In genomic region chr1:1630965-1631792, GRCh38 we compare ENCODE assay signal across 8 cellular contexts. TPM values are rescaled to one million over a fixed set of nuclear protein-coding genes. Genes with fewer than 3 reads are reported as not detected.
A peak's percentile ranks its signal among the peaks of the same experiment; 100 is the strongest.
DNase-seq lines count a peak whose midpoint lies in the region; ATAC-seq and TF ChIP-seq lines count a peak whose summit lies in the region.

No MANE protein-coding gene starts in this region.

- H3K18ac ChIP-seq in IMR-90 (ENCODE audit: low read depth, low read length), result no peak overlapping the region

- no peak overlapping the region for H4K91ac ChIP-seq in IMR-90 (ENCODE audit: insufficient read depth, low read depth, low read length)

- TF ChIP-seq CTCF in IMR-90 (conservative IDR thresholded peaks at IDR 0.05; ENCODE audit: low read depth, low read length), result no peak
- no peak for TF ChIP-seq CTCF in hepatocyte (IDR thresholded peaks at IDR 0.05; ENCODE audit: poor library complexity)
- TF ChIP-seq CTCF in HFFc6 (IDR thresholded peaks at IDR 0.05), result no peak

- H3K4ac ChIP-seq in IMR-90 (ENCODE audit: low read depth, low read length), result no peak overlapping the region

- dilution Hi-C loops in IMR-90 (cut with HindIII; ENCODE audit: low sequenced_read_pairs, unreplicated experiment), result no loop called here

- 34% methylated on average over 29 of the region's 79 CpGs; no CpG with 5 or more reads in 1 of the 2 experiments for WGBS in IMR-90 (ENCODE audit: extremely low coverage in 2 of 2, insufficient read length in 1 of 2), 2 experiments
- WGBS in hepatocyte (ENCODE audit: low lambda C conversion rate, missing lambda C conversion rate), result 16% methylated on average over 16 of the region's 79 CpGs

- no peaks in the 10 kb centered on the region for H3K4me1 Mint-ChIP-seq in activated T-helper 1 cell treated with anti-CD3 and anti-CD28 coated beads, Interleukin-12 subunit alpha, Interleukin-12 subunit beta, Interleukin-2, Interleukin-4 antibody, amounts not matched to agents 30 ng/mL and 10 ng/mL and 1 ng/mL, durations not matched to agents 14 hours and 24 hours and 36 hours (ENCODE audit: low read depth)
- H3K4me1 Mint-ChIP-seq in HFFc6 (ENCODE audit: low read depth), result no peaks in the 10 kb centered on the region

- peaks cover 4% of the 10 kb centered on the region for H3K27me3 Mint-ChIP-seq in activated T-helper 1 cell treated with anti-CD3 and anti-CD28 coated beads, Interleukin-12 subunit alpha, Interleukin-12 subunit beta, Interleukin-2, Interleukin-4 antibody, amounts not matched to agents 30 ng/mL and 10 ng/mL and 1 ng/mL, durations not matched to agents 14 hours and 24 hours and 36 hours (ENCODE audit: insufficient read depth)
- H3K27me3 Mint-ChIP-seq in HFFc6 (ENCODE audit: insufficient read depth), result peaks cover 1% of the 10 kb centered on the region; the same call in 1 of the 2 replicates

- H3K9me3 ChIP-seq in IMR-90 (ENCODE audit: control insufficient read depth, insufficient read depth, low read length) (no peaks in the 10 kb centered on the region), hepatocyte (ENCODE audit: low read depth) (no peaks in the 10 kb centered on the region)

- H2BK5ac ChIP-seq in IMR-90 (ENCODE audit: low read depth, low read length, poor library complexity, severe bottlenecking), result no peak overlapping the region

- intact Hi-C loops in IMR-90 (cut with micrococcal nuclease), result no loop called here
- intact Hi-C loops in activated T-helper 1 cell treated with anti-CD3 and anti-CD28 coated beads, Interleukin-12 subunit alpha, Interleukin-12 subunit beta, Interleukin-2, Interleukin-4 antibody, amounts not matched to agents 30 ng/mL and 10 ng/mL and 1 ng/mL, durations not matched to agents 14 hours and 24 hours and 36 hours (cut with micrococcal nuclease), result loop anchor here (2.0 kb wide), 2 partner anchors 16 to 28 kb away; partner anchors contain the start of genes CDK11B and MIB2

- no peaks in the 10 kb centered on the region for H3K27me3 ChIP-seq in IMR-90 (ENCODE audit: control insufficient read depth, insufficient read depth, low read length)
- H3K27me3 ChIP-seq in hepatocyte, result peaks cover 15% of the 10 kb centered on the region

- H4K20me1 ChIP-seq in IMR-90 (ENCODE audit: insufficient read depth, low read length) (no peaks in the 10 kb centered on the region), hepatocyte (ENCODE audit: insufficient read depth, poor library complexity, severe bottlenecking) (no peaks in the 10 kb centered on the region)

- H3K4me3 Mint-ChIP-seq in activated T-helper 1 cell treated with anti-CD3 and anti-CD28 coated beads, Interleukin-12 subunit alpha, Interleukin-12 subunit beta, Interleukin-2, Interleukin-4 antibody, amounts not matched to agents 30 ng/mL and 10 ng/mL and 1 ng/mL, durations not matched to agents 14 hours and 24 hours and 36 hours, result peak overlapping the region; percentile 30
- H3K4me3 Mint-ChIP-seq in HFFc6, result no peak overlapping the region

- ATAC-seq in IMR-90 (ENCODE audit: low read depth), result peak; percentile 4

- H3K4me1 ChIP-seq in IMR-90 (ENCODE audit: control insufficient read depth, insufficient read depth, low read length) (no peaks in the 10 kb centered on the region; the same call in 1 of the 2 replicates), hepatocyte (ENCODE audit: insufficient read depth) (peaks cover 19% of the 10 kb centered on the region)

- H3K4me2 ChIP-seq in IMR-90 (ENCODE audit: low read depth, low read length), result no peak overlapping the region; the same call in 1 of the 2 replicates
- peak overlapping the region; percentile 75 for H3K4me2 ChIP-seq in hepatocyte

- no peak overlapping the region for H3K27ac Mint-ChIP-seq in activated T-helper 1 cell treated with anti-CD3 and anti-CD28 coated beads, Interleukin-12 subunit alpha, Interleukin-12 subunit beta, Interleukin-2, Interleukin-4 antibody, amounts not matched to agents 30 ng/mL and 10 ng/mL and 1 ng/mL, durations not matched to agents 14 hours and 24 hours and 36 hours
- no peak overlapping the region for H3K27ac Mint-ChIP-seq in HFFc6

- H3K27ac ChIP-seq in IMR-90 (ENCODE audit: insufficient read depth, low read length) (no peak overlapping the region), hepatocyte (peak overlapping the region; percentile 92)

- no TSS peak for BruUV-seq in IMR-90 (replicated peaks; lab: Mats Ljungman, UMichigan)

- H2AFZ ChIP-seq in IMR-90 (replicated peaks; ENCODE audit: low read length, poor library complexity) (no peak overlapping the region), hepatocyte (no peak overlapping the region)

- no peak overlapping the region for H2BK120ac ChIP-seq in IMR-90 (ENCODE audit: low read depth, low read length)

- no peaks in the 10 kb centered on the region for H3K9me1 ChIP-seq in IMR-90 (ENCODE audit: insufficient read depth, low read length)

- POLR2A ChIA-PET in IMR-90 (lab: Charles Lee; ENCODE audit: unreplicated experiment) (no interaction called here), HEK293T (lab: Yijun Ruan, JAX) (no interaction called here)

- H2AK5ac ChIP-seq in IMR-90 (ENCODE audit: low read depth, low read length), result no peak overlapping the region; the same call in 1 of the 2 replicates

- H3K9me3 Mint-ChIP-seq in activated T-helper 1 cell treated with anti-CD3 and anti-CD28 coated beads, Interleukin-12 subunit alpha, Interleukin-12 subunit beta, Interleukin-2, Interleukin-4 antibody, amounts not matched to agents 30 ng/mL and 10 ng/mL and 1 ng/mL, durations not matched to agents 14 hours and 24 hours and 36 hours, result no peaks in the 10 kb centered on the region
- no peaks in the 10 kb centered on the region for H3K9me3 Mint-ChIP-seq in HFFc6

- DNase-seq in IMR-90 (no peak), hepatocyte (ENCODE audit: low spot score) (peak; percentile 65), skeletal muscle cell (ENCODE audit: low read depth) (no peak), HEK293T (ENCODE audit: extremely low spot score) (no peak), NCI-H774 (lab: John Stamatoyannopoulos, UW) (no peak), HFFc6 (no peak), middle frontal gyrus (ENCODE audit: extremely low spot score, low spot score) (no peak)
- DNase-seq in activated T-helper 1 cell treated with anti-CD3 and anti-CD28 coated beads, Interleukin-12 subunit alpha, Interleukin-12 subunit beta, Interleukin-2, Interleukin-4 antibody, amounts not matched to agents 30 ng/mL and 10 ng/mL and 1 ng/mL, durations not matched to agents 14 hours and 24 hours and 36 hours (ENCODE audit: low spot score), result no peak

- in situ Hi-C loops in IMR-90 (cut with MboI; ENCODE audit: low sequenced_read_pairs), result no loop called here

- H4K5ac ChIP-seq in IMR-90 (ENCODE audit: low read depth, low read length), result no peak overlapping the region

- no peak for TF ChIP-seq RAD21 in IMR-90 (IDR thresholded peaks at IDR 0.05; ENCODE audit: low read length)

- H3K79me1 ChIP-seq in IMR-90 (ENCODE audit: low read depth in 1 of 2, low read length in 2 of 2), result no peaks in the 10 kb centered on the region

- H3K14ac ChIP-seq in IMR-90 (replicated peaks; ENCODE audit: low read depth, low read length), result no peak overlapping the region

- no peak overlapping the region for H2BK15ac ChIP-seq in IMR-90 (ENCODE audit: low read depth, low read length)

- peaks cover 2% of the 10 kb centered on the region for H3K36me3 Mint-ChIP-seq in activated T-helper 1 cell treated with anti-CD3 and anti-CD28 coated beads, Interleukin-12 subunit alpha, Interleukin-12 subunit beta, Interleukin-2, Interleukin-4 antibody, amounts not matched to agents 30 ng/mL and 10 ng/mL and 1 ng/mL, durations not matched to agents 14 hours and 24 hours and 36 hours (ENCODE audit: low read depth)
- no peaks in the 10 kb centered on the region for H3K36me3 Mint-ChIP-seq in HFFc6 (ENCODE audit: low read depth)

- H3K79me2 ChIP-seq in hepatocyte, result no peaks in the 10 kb centered on the region

- H2AK9ac ChIP-seq in IMR-90 (replicated peaks; ENCODE audit: low read depth, low read length, poor library complexity), result peak overlapping the region; percentile 88

- peak overlapping the region in 1 of 2 experiments; percentile 16; a peak in 1 of 4 replicates for H4K8ac ChIP-seq in IMR-90 (ENCODE audit: low read depth in 2 of 2, low read length in 2 of 2)

- TF ChIP-seq POLR2A in IMR-90 (IDR thresholded peaks at IDR 0.05; ENCODE audit: low read depth, low read length), result no peak

- H3K36me3 ChIP-seq in IMR-90 (ENCODE audit: control insufficient read depth, insufficient read depth, low read length) (peaks cover 21% of the 10 kb centered on the region), hepatocyte (replicated peaks; ENCODE audit: insufficient read depth, low read depth) (no peaks in the 10 kb centered on the region)

- CTCF ChIA-PET in IMR-90 (lab: Yijun Ruan, JAX), result no interaction called here
- CTCF ChIA-PET in HEK293T (lab: Yijun Ruan, JAX), result no interaction called here

- H3K56ac ChIP-seq in IMR-90 (ENCODE audit: extremely low read depth, insufficient read depth, low read length), result no peak overlapping the region

- no peak overlapping the region for H3K9ac ChIP-seq in IMR-90 (ENCODE audit: low read depth, low read length)

- H3K4me3 ChIP-seq in IMR-90 (ENCODE audit: insufficient read depth, low read depth, low read length) (no peak overlapping the region), hepatocyte (no peak overlapping the region), skeletal muscle cell (ENCODE audit: low read depth, low read length) (peak overlapping the region; percentile 7)

- no peak overlapping the region for H2BK20ac ChIP-seq in IMR-90 (ENCODE audit: low read depth, low read length)

- H3K23ac ChIP-seq in IMR-90 (ENCODE audit: low read depth, low read length), result no peak overlapping the region

- H3K9me2 ChIP-seq in hepatocyte (replicated peaks; ENCODE audit: insufficient read depth), result no peaks in the 10 kb centered on the region

RNA-seq across cellular contexts. Expression of gene MMP23B, which starts 0.8 kb away (rescaled TPM):
- 1.1 and 1.4 TPM in 2 replicates for total RNA-seq in IMR-90 (2012; rRNA removed)
- polyA plus RNA-seq in IMR-90 (2012; rRNA removed), result 5.4 and 9.1 TPM in 2 replicates
- 9.6 and 14.4 TPM in 2 replicates for polyA plus RNA-seq in IMR-90 (2012; cell fraction: cytosol; rRNA removed)
- 23.7 and 54.5 TPM in 2 replicates for polyA plus RNA-seq in IMR-90 (2012; cell fraction: nucleus; rRNA removed; ENCODE audit: low replicate concordance)
- 0.49 and 0.93 TPM in 2 replicates for total RNA-seq in activated T-helper 1 cell treated with anti-CD3 and anti-CD28 coated beads, Interleukin-12 subunit alpha, Interleukin-12 subunit beta, Interleukin-2, Interleukin-4 antibody, amounts not matched to agents 30 ng/mL and 10 ng/mL and 1 ng/mL, durations not matched to agents 14 hours and 24 hours and 36 hours
- 48.0 and 73.4 TPM in 2 replicates for total RNA-seq in hepatocyte
- 136 and 184 TPM in 2 replicates for polyA plus RNA-seq in hepatocyte
- 1 to 10 TPM; 2.8 to 7.1 (median 5.1) TPM for total RNA-seq in HFFc6 (2021; fragmentation: NEBNext Ultra II Directional; extraction: Animal tissue kit (Norgen Biotek cat#: 25700))

RNA-seq across cellular contexts. Expression of gene MIB2, which starts 15.9 kb away (rescaled TPM):
- total RNA-seq in IMR-90 (2012; rRNA removed) (17.2 and 18.1 TPM in 2 replicates), hepatocyte (34.8 and 47.5 TPM in 2 replicates)
- polyA plus RNA-seq in IMR-90 (2012; rRNA removed) (47.8 and 58.0 TPM in 2 replicates), hepatocyte (75.3 and 121 TPM in 2 replicates)
- 32.4 and 47.2 TPM in 2 replicates for polyA plus RNA-seq in IMR-90 (2012; cell fraction: cytosol; rRNA removed)
- 393 and 1,256 TPM in 2 replicates for polyA plus RNA-seq in IMR-90 (2012; cell fraction: nucleus; rRNA removed; ENCODE audit: low replicate concordance)
- total RNA-seq in activated T-helper 1 cell treated with anti-CD3 and anti-CD28 coated beads, Interleukin-12 subunit alpha, Interleukin-12 subunit beta, Interleukin-2, Interleukin-4 antibody, amounts not matched to agents 30 ng/mL and 10 ng/mL and 1 ng/mL, durations not matched to agents 14 hours and 24 hours and 36 hours, result 29.5 and 32.8 TPM in 2 replicates
- 10 to 100 TPM; 41.9 to 62.8 (median 44.0) TPM for total RNA-seq in HFFc6 (2021; fragmentation: NEBNext Ultra II Directional; extraction: Animal tissue kit (Norgen Biotek cat#: 25700))

RNA-seq across cellular contexts. Expression of gene CDK11B, which starts 27.6 kb away (rescaled TPM):
- total RNA-seq in IMR-90 (2012; rRNA removed) (8.2 and 8.9 TPM in 2 replicates), hepatocyte (7.5 and 10.1 TPM in 2 replicates)
- polyA plus RNA-seq in IMR-90 (2012; rRNA removed) (16.3 and 19.1 TPM in 2 replicates), hepatocyte (15.3 and 21.3 TPM in 2 replicates)
- polyA plus RNA-seq in IMR-90 (2012; cell fraction: cytosol; rRNA removed), result 7.1 and 9.1 TPM in 2 replicates
- 19.2 and 19.6 TPM in 2 replicates for polyA plus RNA-seq in IMR-90 (2012; cell fraction: nucleus; rRNA removed; ENCODE audit: low replicate concordance)
- total RNA-seq in activated T-helper 1 cell treated with anti-CD3 and anti-CD28 coated beads, Interleukin-12 subunit alpha, Interleukin-12 subunit beta, Interleukin-2, Interleukin-4 antibody, amounts not matched to agents 30 ng/mL and 10 ng/mL and 1 ng/mL, durations not matched to agents 14 hours and 24 hours and 36 hours, result 39.1 and 39.6 TPM in 2 replicates
- total RNA-seq in HFFc6 (2021; fragmentation: NEBNext Ultra II Directional; extraction: Animal tissue kit (Norgen Biotek cat#: 25700)), result 10 to 100 TPM; 21.6 to 27.5 (median 24.8) TPM

RNA-seq across cellular contexts. Expression of gene FNDC10, which starts 31.2 kb away (rescaled TPM):
- total RNA-seq in IMR-90 (2012; rRNA removed) (0.28 and 0.36 TPM in 2 replicates), hepatocyte (0.96 and 2.1 TPM in 2 replicates)
- polyA plus RNA-seq in IMR-90 (2012; rRNA removed) (5.8 and 7.6 TPM in 2 replicates), hepatocyte (6.0 and 8.8 TPM in 2 replicates)
- 6.7 and 13.9 TPM in 2 replicates for polyA plus RNA-seq in IMR-90 (2012; cell fraction: cytosol; rRNA removed)
- polyA plus RNA-seq in IMR-90 (2012; cell fraction: nucleus; rRNA removed; ENCODE audit: low replicate concordance), result 1.9 and 5.3 TPM in 2 replicates
- 14.6 and 14.9 TPM in 2 replicates for total RNA-seq in activated T-helper 1 cell treated with anti-CD3 and anti-CD28 coated beads, Interleukin-12 subunit alpha, Interleukin-12 subunit beta, Interleukin-2, Interleukin-4 antibody, amounts not matched to agents 30 ng/mL and 10 ng/mL and 1 ng/mL, durations not matched to agents 14 hours and 24 hours and 36 hours
- 1 to 10 TPM; 1.6 to 4.0 (median 2.0) TPM for total RNA-seq in HFFc6 (2021; fragmentation: NEBNext Ultra II Directional; extraction: Animal tissue kit (Norgen Biotek cat#: 25700))

RNA-seq across cellular contexts. Expression of gene SSU72, which starts 56.5 kb away (rescaled TPM):
- 33.7 and 43.3 TPM in 2 replicates for total RNA-seq in IMR-90 (2012; rRNA removed)
- 88.4 and 94.0 TPM in 2 replicates for polyA plus RNA-seq in IMR-90 (2012; rRNA removed)
- polyA plus RNA-seq in IMR-90 (2012; cell fraction: cytosol; rRNA removed), result 64.1 and 72.5 TPM in 2 replicates
- polyA plus RNA-seq in IMR-90 (2012; cell fraction: nucleus; rRNA removed; ENCODE audit: low replicate concordance), result 50.5 and 89.0 TPM in 2 replicates
- 135 and 137 TPM in 2 replicates for total RNA-seq in activated T-helper 1 cell treated with anti-CD3 and anti-CD28 coated beads, Interleukin-12 subunit alpha, Interleukin-12 subunit beta, Interleukin-2, Interleukin-4 antibody, amounts not matched to agents 30 ng/mL and 10 ng/mL and 1 ng/mL, durations not matched to agents 14 hours and 24 hours and 36 hours
- total RNA-seq in hepatocyte, result 75.7 and 85.0 TPM in 2 replicates
- polyA plus RNA-seq in hepatocyte, result 192 and 203 TPM in 2 replicates
- 100 to 1,000 TPM; 132 to 156 (median 137) TPM for total RNA-seq in HFFc6 (2021; fragmentation: NEBNext Ultra II Directional; extraction: Animal tissue kit (Norgen Biotek cat#: 25700))
